15 cellular contexts compared by ENCODE assay signal in the genomic region with DNA sequence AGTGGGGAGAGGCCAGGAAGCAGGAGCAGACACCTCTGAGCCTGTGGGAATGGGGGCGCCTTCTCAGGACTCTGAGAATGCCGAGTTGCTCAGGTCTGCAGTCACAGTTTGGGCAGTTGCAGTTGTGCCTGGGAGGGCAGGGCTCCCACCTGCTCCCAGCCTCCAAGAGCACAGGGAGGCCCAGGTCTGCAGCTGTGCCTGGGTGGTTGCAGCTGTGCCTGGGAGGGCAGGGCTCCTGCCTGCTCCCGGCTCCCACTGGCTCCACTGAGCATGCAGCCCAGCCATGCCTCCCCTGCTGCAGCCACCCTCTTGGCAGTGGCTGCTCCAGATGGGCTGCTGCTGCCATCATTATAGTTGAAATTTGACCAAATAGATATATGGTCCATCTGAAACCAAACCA.
DNase-seq lines count a peak whose midpoint lies in the region; ATAC-seq and TF ChIP-seq lines count a peak whose summit lies in the region.
"Had no signal": no experiment of that assay in that cellular context is flagged by ENCODE, and none has a peak within 500 bp of the region (broad histone marks: within the 10 kb centered on the region; RNA-seq: fewer than 3 reads in every experiment).

No MANE protein-coding gene starts in this region.

- 100% methylated on average over 1 of the region's 3 CpGs; no CpG with 5 or more reads in 1 of the 2 donors for WGBS in gastroesophageal sphincter (ENCODE audit: low coverage in 1 of 2), 2 donors

- H3K9me3 Mint-ChIP-seq in stimulated activated naive CD8-positive, alpha-beta T cell treated with anti-CD3 and anti-CD28 coated beads, Interleukin-15, amount 100 ng/mL, for 72 hours = peaks cover 3 to 4% of the 10 kb centered on the region in 2 donors
- peaks cover 4% of the 10 kb centered on the region for H3K9me3 Mint-ChIP-seq in activated CD4-positive, alpha-beta T cell treated with anti-CD3 and anti-CD28 coated beads for 36 hours (ENCODE audit: low read depth)
- H3K9me3 Mint-ChIP-seq: CD8-positive, alpha-beta T cell; GM23338 had no signal

- no peak for DNase-seq in stimulated activated naive CD8-positive, alpha-beta T cell treated with anti-CD3 and anti-CD28 coated beads, Interleukin-15, amount 100 ng/mL, for 72 hours
- DNase-seq in stimulated activated naive CD8-positive, alpha-beta T cell treated with anti-CD3 and anti-CD28 coated beads, Interleukin-15, Interleukin-2, amounts not matched to agents 100 U/mL and 50 U/mL, for 24 hours = no peak
- DNase-seq in upper lobe of right lung = no peak
- no peak for DNase-seq in activated CD4-positive, alpha-beta T cell treated with anti-CD3 and anti-CD28 coated beads for 36 hours
- no peak for DNase-seq in NK-92 (lab: John Stamatoyannopoulos, UW; ENCODE audit: unreplicated experiment)
- DNase-seq: Calu3; CD8-positive, alpha-beta T cell; DMS79 treated with DMSO at 0.1 percent for 48 hours; GF-D8; HCEC 1CT had no signal

- H3K36me3 ChIP-seq in gastroesophageal sphincter = no peaks in the 10 kb centered on the region
- no peaks in the 10 kb centered on the region for H3K36me3 ChIP-seq in upper lobe of right lung
- H3K36me3 ChIP-seq: BLaER1 treated with 17β-estradiol and CSF1 and Interleukin-3, amounts not matched to agents 10 nM and 100 nM had no signal

- peak overlapping the region in 1 of 2 donors; percentile 38 for H3K27ac Mint-ChIP-seq in stimulated activated naive CD8-positive, alpha-beta T cell treated with anti-CD3 and anti-CD28 coated beads, Interleukin-15, amount 100 ng/mL, for 72 hours
- H3K27ac Mint-ChIP-seq in activated CD4-positive, alpha-beta T cell treated with anti-CD3 and anti-CD28 coated beads for 36 hours = no peak overlapping the region
- H3K27ac Mint-ChIP-seq: B cell; CD8-positive, alpha-beta T cell; GM23338 had no signal

- no peaks in the 10 kb centered on the region for H3K27me3 Mint-ChIP-seq in stimulated activated naive CD8-positive, alpha-beta T cell treated with anti-CD3 and anti-CD28 coated beads, Interleukin-15, amount 100 ng/mL, for 72 hours
- no peaks in the 10 kb centered on the region for H3K27me3 Mint-ChIP-seq in activated CD4-positive, alpha-beta T cell treated with anti-CD3 and anti-CD28 coated beads for 36 hours
- H3K27me3 Mint-ChIP-seq: B cell had no signal

- H3K4me3 Mint-ChIP-seq in stimulated activated naive CD8-positive, alpha-beta T cell treated with anti-CD3 and anti-CD28 coated beads, Interleukin-15, amount 100 ng/mL, for 72 hours = no peak overlapping the region
- H3K4me3 Mint-ChIP-seq in activated CD4-positive, alpha-beta T cell treated with anti-CD3 and anti-CD28 coated beads for 36 hours = no peak overlapping the region
- H3K4me3 Mint-ChIP-seq: B cell; CD8-positive, alpha-beta T cell; GM23338 had no signal

- peaks cover 12% of the 10 kb centered on the region for H3K4me1 Mint-ChIP-seq in stimulated activated naive CD8-positive, alpha-beta T cell treated with anti-CD3 and anti-CD28 coated beads, Interleukin-15, amount 100 ng/mL, for 72 hours
- peaks cover 29% of the 10 kb centered on the region for H3K4me1 Mint-ChIP-seq in activated CD4-positive, alpha-beta T cell treated with anti-CD3 and anti-CD28 coated beads for 36 hours

- TF ChIP-seq CTCF in gastroesophageal sphincter (IDR thresholded peaks at IDR 0.05) (no peak), upper lobe of right lung (IDR thresholded peaks at IDR 0.05) (no peak)

- H3K9me3 ChIP-seq in gastroesophageal sphincter (no peaks in the 10 kb centered on the region), upper lobe of right lung (no peaks in the 10 kb centered on the region)
- H3K9me3 ChIP-seq: BLaER1 treated with 17β-estradiol and CSF1 and Interleukin-3, amounts not matched to agents 10 nM and 100 nM had no signal

- no peak overlapping the region for H3K27ac ChIP-seq in gastroesophageal sphincter
- H3K27ac ChIP-seq in upper lobe of right lung = no peak overlapping the region
- H3K27ac ChIP-seq: BLaER1 treated with 17β-estradiol and CSF1 and Interleukin-3, amounts not matched to agents 10 nM and 100 nM; HL-60 had no signal

- H3K4me3 ChIP-seq in gastroesophageal sphincter (no peak overlapping the region), upper lobe of right lung (no peak overlapping the region)
- H3K4me3 ChIP-seq: BLaER1 treated with 17β-estradiol and CSF1 and Interleukin-3, amounts not matched to agents 10 nM and 100 nM; GM23338 had no signal

- TF ChIP-seq POLR2A in gastroesophageal sphincter (IDR thresholded peaks at IDR 0.05) = no peak

- TF ChIP-seq EP300 in gastroesophageal sphincter (IDR thresholded peaks at IDR 0.05) = no peak

- H3K36me3 Mint-ChIP-seq in activated CD4-positive, alpha-beta T cell treated with anti-CD3 and anti-CD28 coated beads for 36 hours (ENCODE audit: low read depth) = no peaks in the 10 kb centered on the region
- H3K36me3 Mint-ChIP-seq: CD8-positive, alpha-beta T cell had no signal

- no peaks in the 10 kb centered on the region for H3K27me3 ChIP-seq in gastroesophageal sphincter
- H3K27me3 ChIP-seq in upper lobe of right lung = no peaks in the 10 kb centered on the region
- H3K27me3 ChIP-seq: BLaER1 treated with 17β-estradiol and CSF1 and Interleukin-3, amounts not matched to agents 10 nM and 100 nM had no signal

- POLR2A ChIA-PET in activated CD4-positive, alpha-beta T cell treated with anti-CD3 and anti-CD28 coated beads for 36 hours (lab: Charles Lee) = no interaction called here

- CTCF ChIA-PET in activated CD4-positive, alpha-beta T cell treated with anti-CD3 and anti-CD28 coated beads for 36 hours (lab: Charles Lee) = interaction anchor here (1.3 kb wide), 1 partner anchor 10 kb away, joined by 3 read pairs; no protein-coding TSS in a partner anchor

- ATAC-seq in stimulated activated naive CD8-positive, alpha-beta T cell treated with anti-CD3 and anti-CD28 coated beads, Interleukin-15, amount 100 ng/mL, for 72 hours = peak; percentile 20
- ATAC-seq in stimulated activated naive CD8-positive, alpha-beta T cell treated with anti-CD3 and anti-CD28 coated beads, Interleukin-15, Interleukin-2, amounts not matched to agents 100 U/mL and 50 U/mL, for 24 hours = no peak
- ATAC-seq in gastroesophageal sphincter (peak; percentile 17), upper lobe of right lung (peak; percentile 26)
- no peak for ATAC-seq in activated CD4-positive, alpha-beta T cell treated with anti-CD3 and anti-CD28 coated beads for 36 hours
- ATAC-seq: CD8-positive, alpha-beta T cell; GM23338 had no signal

- intact Hi-C loops in upper lobe of right lung (cut with DNase I) = no loop called here
- intact Hi-C loops in activated CD4-positive, alpha-beta T cell treated with anti-CD3 and anti-CD28 coated beads for 36 hours (cut with DNase I, micrococcal nuclease) = no loop called here

- H3K4me1 ChIP-seq in gastroesophageal sphincter = no peaks in the 10 kb centered on the region
- no peaks in the 10 kb centered on the region for H3K4me1 ChIP-seq in upper lobe of right lung

Comparison
In these comparisons a context has a peak if more than half of its experiments do, and no peak if none do; other contexts are left out.
1. ATAC-seq: peak in stimulated activated naive CD8-positive, alpha-beta T cell treated with anti-CD3 and anti-CD28 coated beads, Interleukin-15, amount 100 ng/mL, for 72 hours (single experiment), gastroesophageal sphincter (single experiment) and upper lobe of right lung (single experiment); none in stimulated activated naive CD8-positive, alpha-beta T cell treated with anti-CD3 and anti-CD28 coated beads, Interleukin-15, Interleukin-2, amounts not matched to agents 100 U/mL and 50 U/mL, for 24 hours (single experiment) and activated CD4-positive, alpha-beta T cell treated with anti-CD3 and anti-CD28 coated beads for 36 hours (single experiment).